Comparison of ENCODE assay signal across 8 cellular contexts in genomic region chr6:156718647-156719394, GRCh38. TPM values are rescaled to one million over a fixed set of nuclear protein-coding genes. Genes with fewer than 3 reads are reported as not detected.
DNase-seq lines count a peak whose midpoint lies in the region; ATAC-seq and TF ChIP-seq lines count a peak whose summit lies in the region.

No MANE protein-coding gene starts in this region.

- no peak for TF ChIP-seq POLR2A in breast epithelium (IDR thresholded peaks at IDR 0.05)

- peak overlapping the region; percentile 73; the same call in 1 of the 2 replicates for H3K9ac ChIP-seq in KMS-11

- no peaks in the 10 kb centered on the region for H3K27me3 ChIP-seq in KMS-11 (ENCODE audit: insufficient read depth, low read depth)
- no peaks in the 10 kb centered on the region for H3K27me3 ChIP-seq in breast epithelium
- H3K27me3 ChIP-seq in lower lobe of right lung (ENCODE audit: low read depth), result no peaks in the 10 kb centered on the region

- H3K36me3 ChIP-seq in KMS-11 (ENCODE audit: insufficient read depth) (no peaks in the 10 kb centered on the region), breast epithelium (no peaks in the 10 kb centered on the region), lower lobe of right lung (no peaks in the 10 kb centered on the region)

- TF ChIP-seq CTCF in KMS-11 (conservative IDR thresholded peaks at IDR 0.05; ENCODE audit: low read depth, low read length) (no peak), breast epithelium (IDR thresholded peaks at IDR 0.05) (no peak), lower lobe of right lung (IDR thresholded peaks at IDR 0.05) (no peak)

- H3K27ac ChIP-seq in KMS-11, result peak overlapping the region; percentile 82; the same call in 1 of the 2 replicates
- H3K27ac ChIP-seq in breast epithelium, result peak overlapping the region; percentile 96 to 97
- peak overlapping the region; percentile 88 for H3K27ac ChIP-seq in lower lobe of right lung

- peak overlapping the region; percentile 85 for H2AFZ ChIP-seq in KMS-11 (ENCODE audit: low read depth)

- intact Hi-C loops in breast epithelium (cut with DNase I; ENCODE audit: low total_unique reads) (no loop called here), lower lobe of right lung (cut with DNase I) (no loop called here)

- DNase-seq in AG08395 (ENCODE audit: low spot score), result peak; percentile 63
- DNase-seq in breast epithelium (ENCODE audit: low spot score in 2 of 2), result no peak
- no peak for DNase-seq in lower lobe of right lung
- DNase-seq in KG1 (lab: John Stamatoyannopoulos, UW), result no peak
- no peak for DNase-seq in COLO829 (ENCODE audit: low spot score)
- no peak for DNase-seq in hippocampal formation (lab: John Stamatoyannopoulos, UW)

- H3K4me3 ChIP-seq in KMS-11 (IDR thresholded peaks at IDR 0.05; ENCODE audit: insufficient read depth, low read depth, low read length) (peak overlapping the region; percentile 29), breast epithelium (no peak overlapping the region), lower lobe of right lung (no peak overlapping the region)

- peak overlapping the region; percentile 68; the same call in 1 of the 2 replicates for H3K4me2 ChIP-seq in KMS-11

- ATAC-seq in lower lobe of right lung, result no peak
- ATAC-seq in GM18867 (IDR thresholded peaks at IDR 0.05; ENCODE audit: unreplicated experiment), result no peak

- H3K4me1 ChIP-seq in KMS-11 (ENCODE audit: low read depth, poor library complexity, severe bottlenecking) (peaks cover 28% of the 10 kb centered on the region), breast epithelium (peaks cover 5 to 16% of the 10 kb centered on the region in 2 donors), lower lobe of right lung (peaks cover 28% of the 10 kb centered on the region)

- no peaks in the 10 kb centered on the region for H3K9me3 ChIP-seq in breast epithelium
- no peaks in the 10 kb centered on the region for H3K9me3 ChIP-seq in lower lobe of right lung

- no peaks in the 10 kb centered on the region for H3K79me2 ChIP-seq in KMS-11 (ENCODE audit: insufficient read depth, low read depth)

- H4K20me1 ChIP-seq in KMS-11 (ENCODE audit: insufficient read depth), result no peaks in the 10 kb centered on the region

RNA-seq across cellular contexts. Expression of gene ARID1B, which starts 58.4 kb away (rescaled TPM):
- total RNA-seq in breast epithelium (100 to 1,000 TPM in 2 of 3 donors, 10 to 100 TPM in 1; 99.9 to 205 (median 131) TPM), lower lobe of right lung (95.5 TPM)
